26 cellular contexts compared by ENCODE assay signal in the genomic region with DNA sequence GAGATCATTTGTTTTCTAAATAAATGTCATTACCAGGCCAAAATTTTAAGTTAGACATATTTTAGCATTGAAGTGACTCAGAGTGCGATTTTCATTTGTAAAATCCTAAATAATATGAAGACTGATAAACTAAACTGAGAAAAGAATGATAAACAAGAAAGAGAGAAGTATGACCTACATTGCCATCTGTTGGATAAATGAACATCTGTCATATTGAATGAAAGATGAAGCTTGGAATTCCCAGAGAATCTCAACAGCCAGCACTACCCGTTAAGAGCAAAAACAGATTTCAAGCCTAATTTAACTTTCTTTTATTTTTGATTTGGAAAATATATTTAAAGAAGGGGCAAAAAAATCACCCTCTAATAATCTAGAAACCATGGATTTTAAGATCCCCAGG.
"Had no signal": no experiment of that assay in that cellular context is flagged by ENCODE, and none has a peak within 500 bp of the region (broad histone marks: within the 10 kb centered on the region; RNA-seq: fewer than 3 reads in every experiment).

No MANE protein-coding gene starts in this region.

- H3K27ac Mint-ChIP-seq: activated naive CD4-positive, alpha-beta T cell treated with anti-CD3 and anti-CD28 coated beads, Interleukin-2, amount 10 ng/mL, durations not matched to agents 7 days and 5 days; activated naive CD8-positive, alpha-beta T cell treated with anti-CD3 and anti-CD28 coated beads, Interleukin-2, amount 10 ng/mL, durations not matched to agents 7 days and 5 days; brain; effector memory CD8-positive, alpha-beta T cell; naive thymus-derived CD8-positive, alpha-beta T cell had no signal

- H3K27ac ChIP-seq: ascending aorta, cardiac muscle cell, heart left ventricle, pancreas, psoas muscle, right atrium auricular region, tibial nerve, WERI-Rb-1 had no signal

- DNase-seq: activated CD4-positive, alpha-beta T cell treated with anti-CD3 and anti-CD28 coated beads for 48 hours; activated CD4-positive, alpha-beta T cell treated with anti-CD3 and anti-CD28 coated beads, Interleukin-2, amount 50 U/mL, for 48 hours; activated CD8-positive, alpha-beta memory T cell treated with anti-CD3 and anti-CD28 coated beads for 24 hours; activated gamma-delta T cell; activated naive CD4-positive, alpha-beta T cell treated with anti-CD3 and anti-CD28 coated beads, Interleukin-2, amount 10 ng/mL, durations not matched to agents 7 days and 5 days; activated naive CD8-positive, alpha-beta T cell treated with anti-CD3 and anti-CD28 coated beads, Interleukin-2, amount 10 ng/mL, durations not matched to agents 7 days and 5 days; cortex of kidney; effector memory CD8-positive, alpha-beta T cell; erythroblast; heart left ventricle; hypothalamus; naive thymus-derived CD8-positive, alpha-beta T cell; nucleus accumbens; pancreas; psoas muscle; stimulated activated CD4-positive, alpha-beta T cell treated with anti-CD3 and anti-CD28 coated beads, Interleukin-15, amount 100 ng/mL, for 24 hours; stimulated activated naive CD4-positive, alpha-beta T cell treated with Interleukin-2 at 50 U/mL for 16 hours; WERI-Rb-1 had no signal

- H3K36me3 Mint-ChIP-seq: activated naive CD4-positive, alpha-beta T cell treated with anti-CD3 and anti-CD28 coated beads, Interleukin-2, amount 10 ng/mL, durations not matched to agents 7 days and 5 days; activated naive CD8-positive, alpha-beta T cell treated with anti-CD3 and anti-CD28 coated beads, Interleukin-2, amount 10 ng/mL, durations not matched to agents 7 days and 5 days; brain; naive thymus-derived CD8-positive, alpha-beta T cell had no signal

- H3K27me3 Mint-ChIP-seq: activated naive CD4-positive, alpha-beta T cell treated with anti-CD3 and anti-CD28 coated beads, Interleukin-2, amount 10 ng/mL, durations not matched to agents 7 days and 5 days; activated naive CD8-positive, alpha-beta T cell treated with anti-CD3 and anti-CD28 coated beads, Interleukin-2, amount 10 ng/mL, durations not matched to agents 7 days and 5 days; brain; effector memory CD8-positive, alpha-beta T cell; naive thymus-derived CD8-positive, alpha-beta T cell had no signal

- H3K9me3 Mint-ChIP-seq: activated naive CD8-positive, alpha-beta T cell treated with anti-CD3 and anti-CD28 coated beads, Interleukin-2, amount 10 ng/mL, durations not matched to agents 7 days and 5 days; neural crest cell had no signal

- ATAC-seq: activated CD4-positive, CD25-positive, alpha-beta regulatory T cell treated with anti-CD3 and anti-CD28 coated beads, Interleukin-2, amount 50 U/mL, for 24 hours; effector memory CD8-positive, alpha-beta T cell; heart left ventricle; naive thymus-derived CD8-positive, alpha-beta T cell; pancreas; psoas muscle had no signal

- H3K9me3 ChIP-seq: ascending aorta, heart left ventricle, pancreas, psoas muscle, right atrium auricular region, tibial nerve had no signal

- H3K4me1 ChIP-seq: ascending aorta, heart left ventricle, pancreas, psoas muscle, right atrium auricular region, tibial nerve had no signal

- H3K27me3 ChIP-seq: ascending aorta, cardiac muscle cell, heart left ventricle, pancreas, right atrium auricular region, tibial nerve had no signal

- H3K4me2 ChIP-seq: smooth muscle cell had no signal

- H3K36me3 ChIP-seq: ascending aorta, cardiac muscle cell, heart left ventricle, pancreas, right atrium auricular region, tibial nerve, WERI-Rb-1 had no signal

- H3K4me3 ChIP-seq: ascending aorta, cardiac muscle cell, heart left ventricle, pancreas, psoas muscle, right atrium auricular region, smooth muscle cell, tibial nerve had no signal

- H3K4me1 Mint-ChIP-seq: activated naive CD4-positive, alpha-beta T cell treated with anti-CD3 and anti-CD28 coated beads, Interleukin-2, amount 10 ng/mL, durations not matched to agents 7 days and 5 days; activated naive CD8-positive, alpha-beta T cell treated with anti-CD3 and anti-CD28 coated beads, Interleukin-2, amount 10 ng/mL, durations not matched to agents 7 days and 5 days; brain; naive thymus-derived CD8-positive, alpha-beta T cell; neural crest cell had no signal

- FAIRE-seq: pancreas had no signal

- H3K4me3 Mint-ChIP-seq: activated naive CD4-positive, alpha-beta T cell treated with anti-CD3 and anti-CD28 coated beads, Interleukin-2, amount 10 ng/mL, durations not matched to agents 7 days and 5 days; activated naive CD8-positive, alpha-beta T cell treated with anti-CD3 and anti-CD28 coated beads, Interleukin-2, amount 10 ng/mL, durations not matched to agents 7 days and 5 days; effector memory CD8-positive, alpha-beta T cell; naive thymus-derived CD8-positive, alpha-beta T cell; neural crest cell had no signal
